ENCODE assay signal across 3 cellular contexts in genomic region chrX:72405136-72405535, GRCh38.
DNase-seq lines count a peak whose midpoint lies in the region; ATAC-seq, FAIRE-seq and TF ChIP-seq lines count a peak whose summit lies in the region.
"Not testable (repeated sequence)": the region's sequence is repeated elsewhere in the genome, so short reads cannot be mapped to it uniquely, and the experiment has no call there.

No MANE protein-coding gene starts in this region.

- not testable (repeated sequence) for DNase-seq in A549 (ENCODE audit: low read depth in 1 of 2, low spot score in 1 of 2); K562 (ENCODE audit: extremely low read depth in 1 of 4, low spot score in 3 of 4)

- H3K4me1 ChIP-seq in A549; HEK293 (ENCODE audit: control insufficient read depth, insufficient read depth, low read length); K562 (replicated peaks in 1 of 2; ENCODE audit: control insufficient read depth in 2 of 2, insufficient read depth in 2 of 2, low read length in 2 of 2): not testable (repeated sequence)

- intact Hi-C loops in K562 (cut with micrococcal nuclease) = not testable (repeated sequence)

- H3K27me3 ChIP-seq in K562 (ENCODE audit: control insufficient read depth in 2 of 2, insufficient read depth in 2 of 2, low read length in 2 of 2) = not testable (repeated sequence)

- in situ Hi-C loops in K562 (cut with MboI) = not testable (repeated sequence)

- not testable (repeated sequence) for H3K9ac ChIP-seq in K562 (ENCODE audit: insufficient read depth in 1 of 2, low read depth in 2 of 2, low read length in 2 of 2)

- TF ChIP-seq RAD21 in A549 (conservative IDR thresholded peaks at IDR 0.05 in 1 of 2, IDR thresholded peaks at IDR 0.05 in 1 of 2); K562 (CRISPR knock-in tag; conservative IDR thresholded peaks at IDR 0.05 in 1 of 2, IDR thresholded peaks at IDR 0.05 in 1 of 2): not testable (repeated sequence)

- H3K9me1 ChIP-seq in K562 (ENCODE audit: control insufficient read depth, insufficient read depth, low read length) = not testable (repeated sequence)

- POLR2A ChIA-PET in A549 (lab: Yijun Ruan, JAX); HEK293 (lab: Yijun Ruan, JAX); K562 (lab: Yijun Ruan, JAX): not testable (repeated sequence)

- not testable (repeated sequence) for TF ChIP-seq EP300 in A549 (IDR thresholded peaks at IDR 0.05); K562 (IDR thresholded peaks at IDR 0.05; ENCODE audit: low read length)

- not testable (repeated sequence) for H4K20me1 ChIP-seq in K562 (replicated peaks; ENCODE audit: control insufficient read depth, insufficient read depth, low read length)

- not testable (repeated sequence) for H3K27ac ChIP-seq in A549; HEK293 (ENCODE audit: extremely low read depth, low read depth, low read length); K562 (ENCODE audit: extremely low read depth, low read depth, low read length)

- not testable (repeated sequence) for ATAC-seq in A549, K562

- H3K36me3 ChIP-seq in HEK293 (ENCODE audit: control insufficient read depth in 2 of 2, insufficient read depth in 1 of 2, low read length in 2 of 2); K562 (ENCODE audit: control insufficient read depth, insufficient read depth, low read length): not testable (repeated sequence)

- not testable (repeated sequence) for BruUV-seq in K562 (replicated peaks; lab: Mats Ljungman, UMichigan)

- FAIRE-seq in A549 (lab: Jason Lieb, UNC) = peak; percentile 7
- FAIRE-seq in K562 (lab: Jason Lieb, UNC) = not testable (repeated sequence)

- TF ChIP-seq POLR2A in A549 (IDR thresholded peaks at IDR 0.05; ENCODE audit: low read length); K562 (conservative IDR thresholded peaks at IDR 0.05): not testable (repeated sequence)

- not testable (repeated sequence) for H3K79me2 ChIP-seq in K562 (ENCODE audit: control insufficient read depth, insufficient read depth, low read length)

- 91% methylated on average over 2 of the region's 2 CpGs for WGBS in A549 (ENCODE audit: missing lambda C conversion rate)
- WGBS in K562 (ENCODE audit: insufficient coverage, low coverage, missing lambda C conversion rate) = 74% methylated on average over 2 of the region's 2 CpGs

- not testable (repeated sequence) for H3K9me3 ChIP-seq in A549; HEK293 (ENCODE audit: control insufficient read depth, insufficient read depth, low read depth, low read length); K562 (replicated peaks; ENCODE audit: control insufficient read depth, insufficient read depth, low read depth, low read length)

- CTCF ChIA-PET in A549 (lab: Yijun Ruan, JAX); K562 (lab: Yijun Ruan, JAX; ENCODE audit: low intra/inter-chr PET ratio): not testable (repeated sequence)
- CTCF ChIA-PET in HEK293 (lab: Yijun Ruan, JAX) = interaction anchor here (0.6 to 0.7 kb wide), 2 partner anchors 56 to 330 kb away, joined by 3 to 7 read pairs; no protein-coding TSS in a partner anchor

- not testable (repeated sequence) for H3K4me2 ChIP-seq in A549; K562 (ENCODE audit: insufficient read depth, low read length)

- TF ChIP-seq CTCF in A549 (IDR thresholded peaks at IDR 0.05); HEK293 (tag by site-specific recombination; IDR thresholded peaks at IDR 0.05); K562 (IDR thresholded peaks at IDR 0.05 in 2 of 3, conservative IDR thresholded peaks at IDR 0.05 in 1 of 3; ENCODE audit: insufficient read depth in 2 of 3, low read depth in 1 of 3, low read length in 3 of 3): not testable (repeated sequence)

- H3K4me3 ChIP-seq in A549; HEK293 (ENCODE audit: low read depth, low read length); K562: not testable (repeated sequence)

- not testable (repeated sequence) for H2AFZ ChIP-seq in K562 (ENCODE audit: low read depth, low read length)

TF ChIP-seq in HEK293, 187 proteins besides CTCF, POLR2A, EP300 and RAD21:
- TF ChIP-seq ZNF280D (tag by site-specific recombination; IDR thresholded peaks at IDR 0.05) (0 out of 2 replicates have a peak, but pooled peaks have one; percentile 11), ZNF146 (tag by site-specific recombination; IDR thresholded peaks at IDR 0.05) (peak; percentile 75)
TF ChIP-seq in HEK293: peak in this region for 2; not testable (repeated sequence) for 185.

TF ChIP-seq in K562, 482 proteins besides CTCF, POLR2A, EP300 and RAD21:
- TF ChIP-seq ZNF146 (CRISPR knock-in tag; IDR thresholded peaks at IDR 0.05; ENCODE audit: unreplicated experiment) = peak; percentile 56
